Comparison of ENCODE assay signal across 11 cellular contexts in the genomic region with DNA sequence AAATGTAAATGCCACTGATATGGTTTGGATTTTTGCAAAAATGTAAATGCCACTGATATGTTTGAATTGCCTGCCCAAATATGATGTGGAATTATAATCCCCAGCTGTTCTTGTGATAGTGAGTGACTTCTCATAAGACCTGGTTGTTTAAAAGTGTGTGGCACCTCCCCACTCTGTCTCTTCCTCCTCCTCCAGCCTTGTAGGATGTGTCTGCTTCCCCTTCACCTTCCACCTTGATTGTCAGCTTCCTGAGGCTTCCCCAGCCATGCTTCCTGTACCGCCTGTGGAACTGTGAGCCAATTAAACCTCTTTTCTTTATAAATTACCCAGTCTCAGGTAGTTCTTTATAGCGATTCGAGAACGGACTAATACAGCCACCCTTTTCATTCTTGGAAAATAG. TPM values are rescaled to one million over a fixed set of nuclear protein-coding genes. Genes with fewer than 3 reads are reported as not detected.
DNase-seq lines count a peak whose midpoint lies in the region; ATAC-seq and TF ChIP-seq lines count a peak whose summit lies in the region.
"Had no signal": no experiment of that assay in that cellular context is flagged by ENCODE, and none has a peak within 500 bp of the region (broad histone marks: within the 10 kb centered on the region; RNA-seq: fewer than 3 reads in every experiment).

No MANE protein-coding gene starts in this region.

- DNase-seq in CD4-positive, CD25-positive, alpha-beta regulatory T cell = no peak
- no peak for DNase-seq in DND-41
- DNase-seq in activated B cell treated with CpG ODN at 0.5 μM for 24 hours = no peak
- no peak for DNase-seq in mesenchymal stem cell
- no peak for DNase-seq in Peyer's patch
- DNase-seq: effector memory CD4-positive, alpha-beta T cell; NCI-H226; spleen had no signal

- H3K4me2 ChIP-seq in DND-41 (ENCODE audit: insufficient read depth, low read length) (peak overlapping the region; percentile 70; the same call in 1 of the 2 replicates), mesenchymal stem cell (ENCODE audit: low read length, poor library complexity, severe bottlenecking) (no peak overlapping the region)

- no peaks in the 10 kb centered on the region for H3K27me3 ChIP-seq in CD4-positive, CD25-positive, alpha-beta regulatory T cell (ENCODE audit: control insufficient read depth, insufficient read depth, low read length)
- no peaks in the 10 kb centered on the region for H3K27me3 ChIP-seq in DND-41 (ENCODE audit: insufficient read depth, low read length, poor library complexity)
- H3K27me3 ChIP-seq in mesenchymal stem cell (ENCODE audit: control insufficient read depth in 1 of 2, insufficient read depth in 1 of 2, low read length in 2 of 2) = no peaks in the 10 kb centered on the region
- no peaks in the 10 kb centered on the region for H3K27me3 ChIP-seq in Peyer's patch
- H3K27me3 ChIP-seq: spleen had no signal

- no peak overlapping the region for H2BK5ac ChIP-seq in mesenchymal stem cell (ENCODE audit: low read depth, low read length, poor library complexity, severe bottlenecking)

- peaks cover 31% of the 10 kb centered on the region for H4K20me1 ChIP-seq in DND-41 (ENCODE audit: insufficient read depth, low read length)

- peak overlapping the region; percentile 89 for H3K27ac ChIP-seq in CD4-positive, CD25-positive, alpha-beta regulatory T cell (ENCODE audit: insufficient read depth, low read length, poor library complexity, severe bottlenecking)
- H3K27ac ChIP-seq in DND-41 (ENCODE audit: low read length) (peak overlapping the region; percentile 14), mesenchymal stem cell (ENCODE audit: low read length, poor library complexity, severe bottlenecking) (no peak overlapping the region), Peyer's patch (no peak overlapping the region)

- peak overlapping the region in 1 of 2 experiments; percentile 13 for H3K18ac ChIP-seq in mesenchymal stem cell (ENCODE audit: low read depth in 1 of 2, low read length in 2 of 2)

- no peaks in the 10 kb centered on the region for H3K79me1 ChIP-seq in mesenchymal stem cell (replicated peaks; ENCODE audit: low read length, poor library complexity, severe bottlenecking)

- no peak overlapping the region for H3K4me3 ChIP-seq in CD4-positive, CD25-positive, alpha-beta regulatory T cell (ENCODE audit: low read depth, low read length)
- H3K4me3 ChIP-seq in DND-41 (ENCODE audit: low read depth in 1 of 2, low read length in 2 of 2) (peak overlapping the region in 1 of 2 experiments; percentile 21; a peak in 1 of 4 replicates), mesenchymal stem cell (ENCODE audit: insufficient read depth in 1 of 2, low read depth in 1 of 2, low read length in 2 of 2) (no peak overlapping the region), Peyer's patch (no peak overlapping the region)

- TF ChIP-seq CTCF in DND-41 (IDR thresholded peaks at IDR 0.05; ENCODE audit: borderline replicate concordance, extremely low read depth, low read length, poor library complexity, severe bottlenecking) = no peak
- TF ChIP-seq CTCF in activated B cell treated with CpG ODN at 0.5 μM for 24 hours (IDR thresholded peaks at IDR 0.05) = no peak
- no peak for TF ChIP-seq CTCF in Peyer's patch (IDR thresholded peaks at IDR 0.05)

- no peak for ATAC-seq in CD4-positive, CD25-positive, alpha-beta regulatory T cell (ENCODE audit: low read depth in 2 of 2)
- no peak for ATAC-seq in DND-41 (ENCODE audit: insufficient read depth, low read depth)
- no peak for ATAC-seq in activated B cell treated with CpG ODN at 0.5 μM for 24 hours (ENCODE audit: low read depth)
- ATAC-seq in HG02981 (IDR thresholded peaks at IDR 0.05; ENCODE audit: unreplicated experiment) = no peak
- no peak for ATAC-seq in HG03135 (IDR thresholded peaks at IDR 0.05; ENCODE audit: unreplicated experiment)

- peak overlapping the region; percentile 57 to 82 (median 68) for H3K4me3 Mint-ChIP-seq in CD4-positive, CD25-positive, alpha-beta regulatory T cell
- H3K4me3 Mint-ChIP-seq in activated B cell treated with CpG ODN at 0.5 μM for 24 hours = peak overlapping the region; percentile 45

- no peak overlapping the region for H2AK5ac ChIP-seq in mesenchymal stem cell (ENCODE audit: low read length, severe bottlenecking)

- CTCF ChIA-PET in activated B cell treated with CpG ODN at 0.5 μM for 24 hours (lab: Charles Lee) = no interaction called here

- H3K27me3 Mint-ChIP-seq in CD4-positive, CD25-positive, alpha-beta regulatory T cell = no peaks in the 10 kb centered on the region
- H3K27me3 Mint-ChIP-seq in activated B cell treated with CpG ODN at 0.5 μM for 24 hours = no peaks in the 10 kb centered on the region

- no peak overlapping the region for H2AFZ ChIP-seq in DND-41 (ENCODE audit: low read depth, low read length)
- H2AFZ ChIP-seq in mesenchymal stem cell (ENCODE audit: low read depth, low read length) = no peak overlapping the region

- H2BK120ac ChIP-seq in mesenchymal stem cell (ENCODE audit: low read depth, low read length) = no peak overlapping the region

- H3K9me3 ChIP-seq in CD4-positive, CD25-positive, alpha-beta regulatory T cell (ENCODE audit: control insufficient read depth in 2 of 2, low read length in 2 of 2) = no peaks in the 10 kb centered on the region
- H3K9me3 ChIP-seq in DND-41 (ENCODE audit: insufficient read depth, low read length, severe bottlenecking) (no peaks in the 10 kb centered on the region), mesenchymal stem cell (ENCODE audit: control insufficient read depth, low read length) (no peaks in the 10 kb centered on the region), Peyer's patch (no peaks in the 10 kb centered on the region)
- H3K9me3 ChIP-seq: spleen, thoracic aorta had no signal

- H3K9ac ChIP-seq in DND-41 (ENCODE audit: low read depth, low read length) = peak overlapping the region; percentile 93
- H3K9ac ChIP-seq in mesenchymal stem cell (ENCODE audit: low read length) = no peak overlapping the region

- H3K14ac ChIP-seq in mesenchymal stem cell (ENCODE audit: low read length in 2 of 2) = no peak overlapping the region

- no peak overlapping the region for H2BK15ac ChIP-seq in mesenchymal stem cell (ENCODE audit: low read depth, poor library complexity, severe bottlenecking)

- POLR2A ChIA-PET in activated B cell treated with CpG ODN at 0.5 μM for 24 hours (lab: Charles Lee) = interaction anchor here (0.6 to 7.0 kb wide), 7 partner anchors 13 to 226 kb away, joined by 4 to 91 read pairs (median 18); partner anchors contain the start of genes BACH1, RWDD2B and USP16

- TF ChIP-seq POLR2A in Peyer's patch (IDR thresholded peaks at IDR 0.05) = no peak

- peaks cover 27 to 81% (median 42%) of the 10 kb centered on the region in 4 donors for H3K4me1 Mint-ChIP-seq in CD4-positive, CD25-positive, alpha-beta regulatory T cell
- peaks cover 68% of the 10 kb centered on the region for H3K4me1 Mint-ChIP-seq in activated B cell treated with CpG ODN at 0.5 μM for 24 hours

- intact Hi-C loops in activated B cell treated with CpG ODN at 0.5 μM for 24 hours (cut with micrococcal nuclease) = no loop called here

- peak overlapping the region in 2 of 3 donors; percentile 38 to 69 for H3K27ac Mint-ChIP-seq in CD4-positive, CD25-positive, alpha-beta regulatory T cell
- peak overlapping the region; percentile 52 for H3K27ac Mint-ChIP-seq in activated B cell treated with CpG ODN at 0.5 μM for 24 hours

- peaks cover 5% of the 10 kb centered on the region for H3K36me3 ChIP-seq in CD4-positive, CD25-positive, alpha-beta regulatory T cell (ENCODE audit: control insufficient read depth, insufficient read depth, low read length)
- H3K36me3 ChIP-seq in DND-41 (ENCODE audit: insufficient read depth, low read length) (peaks cover 22% of the 10 kb centered on the region), mesenchymal stem cell (ENCODE audit: control insufficient read depth in 1 of 2, insufficient read depth in 2 of 2, low read depth in 1 of 2, low read length in 2 of 2) (peaks cover 3 to 5% of the 10 kb centered on the region in 2 experiments), Peyer's patch (no peaks in the 10 kb centered on the region)
- H3K36me3 ChIP-seq: thoracic aorta had no signal

- H3K4ac ChIP-seq in mesenchymal stem cell (ENCODE audit: low read depth in 1 of 2, low read length in 2 of 2) = no peak overlapping the region

- no peak overlapping the region for H3K23ac ChIP-seq in mesenchymal stem cell (ENCODE audit: low read length in 2 of 2)

- H3K4me1 ChIP-seq in CD4-positive, CD25-positive, alpha-beta regulatory T cell (ENCODE audit: control insufficient read depth, insufficient read depth, low read length, poor library complexity, severe bottlenecking) = peaks cover 45% of the 10 kb centered on the region
- H3K4me1 ChIP-seq in DND-41 (ENCODE audit: insufficient read depth, low read length) (peaks cover 58% of the 10 kb centered on the region), mesenchymal stem cell (ENCODE audit: control insufficient read depth, insufficient read depth, low read depth, low read length) (peaks cover 7% of the 10 kb centered on the region), Peyer's patch (peaks cover 0 to 19% (median 15%) of the 10 kb centered on the region in 4 donors)

- peaks cover 0 to 2% (median 0%) of the 10 kb centered on the region in 7 donors for H3K9me3 Mint-ChIP-seq in CD4-positive, CD25-positive, alpha-beta regulatory T cell
- H3K9me3 Mint-ChIP-seq in activated B cell treated with CpG ODN at 0.5 μM for 24 hours = no peaks in the 10 kb centered on the region

- peaks cover 39% of the 10 kb centered on the region for H3K79me2 ChIP-seq in DND-41 (ENCODE audit: insufficient read depth, low read length)

- H3K36me3 Mint-ChIP-seq in CD4-positive, CD25-positive, alpha-beta regulatory T cell = peaks cover 14% of the 10 kb centered on the region
- H3K36me3 Mint-ChIP-seq in activated B cell treated with CpG ODN at 0.5 μM for 24 hours (ENCODE audit: low read depth) = peaks cover 23% of the 10 kb centered on the region

- H2BK12ac ChIP-seq in mesenchymal stem cell (ENCODE audit: low read length in 2 of 2) = no peak overlapping the region

- peak overlapping the region; percentile 75 for H4K8ac ChIP-seq in mesenchymal stem cell (ENCODE audit: low read length)

- H4K91ac ChIP-seq in mesenchymal stem cell (ENCODE audit: low read length) = no peak overlapping the region

- WGBS in mesenchymal stem cell = 100% methylated on average over 1 of the region's 4 CpGs

RNA-seq across cellular contexts. Expression of gene CCT8, which starts 1.3 kb away (rescaled TPM):
- 94.6 TPM for total RNA-seq in CD4-positive, CD25-positive, alpha-beta regulatory T cell
- polyA plus RNA-seq in CD4-positive, CD25-positive, alpha-beta regulatory T cell = 100 to 1,000 TPM; 134 to 165 (median 143) TPM
- total RNA-seq in activated B cell treated with CpG ODN at 0.5 μM for 24 hours = 170 and 179 TPM in 2 replicates
- 130 TPM for polyA plus RNA-seq in mesenchymal stem cell (2013, experiment 1 of 2)
- 133 TPM for polyA plus RNA-seq in mesenchymal stem cell (2013, experiment 2 of 2)
- total RNA-seq in Peyer's patch = 10 to 100 TPM; 53.7 to 93.3 (median 76.1) TPM

RNA-seq across cellular contexts. Expression of gene USP16, which starts 50.3 kb away (rescaled TPM):
- total RNA-seq in CD4-positive, CD25-positive, alpha-beta regulatory T cell = 72.8 TPM
- 10 to 100 TPM; 22.6 to 37.6 (median 29.7) TPM for polyA plus RNA-seq in CD4-positive, CD25-positive, alpha-beta regulatory T cell
- total RNA-seq in activated B cell treated with CpG ODN at 0.5 μM for 24 hours (53.2 and 54.6 TPM in 2 replicates), Peyer's patch (10 to 100 TPM; 28.3 to 49.5 (median 38.3) TPM)
- polyA plus RNA-seq in mesenchymal stem cell (2013, experiment 1 of 2) = 32.7 TPM
- polyA plus RNA-seq in mesenchymal stem cell (2013, experiment 2 of 2) = 33.3 TPM

RNA-seq across cellular contexts. Expression of gene RWDD2B, which starts 55.6 kb away (rescaled TPM):
- total RNA-seq in CD4-positive, CD25-positive, alpha-beta regulatory T cell = 3.7 TPM
- 10 to 100 TPM in 3 of 4 donors, 1 to 10 TPM in 1; 8.1 to 13.6 (median 12.0) TPM for polyA plus RNA-seq in CD4-positive, CD25-positive, alpha-beta regulatory T cell
- total RNA-seq in activated B cell treated with CpG ODN at 0.5 μM for 24 hours = 11.1 and 11.9 TPM in 2 replicates
- 12.0 TPM for polyA plus RNA-seq in mesenchymal stem cell (2013, experiment 1 of 2)
- polyA plus RNA-seq in mesenchymal stem cell (2013, experiment 2 of 2) = 12.3 TPM
- total RNA-seq in Peyer's patch = 10 to 100 TPM in 1 of 4 donors, 1 to 10 TPM in 3; 3.7 to 11.6 (median 8.2) TPM

RNA-seq across cellular contexts. Expression of gene MAP3K7CL, which starts 55.7 kb away (rescaled TPM):
- total RNA-seq in CD4-positive, CD25-positive, alpha-beta regulatory T cell = 24.6 TPM
- 1 to 10 TPM; 5.4 to 9.2 (median 6.2) TPM for polyA plus RNA-seq in CD4-positive, CD25-positive, alpha-beta regulatory T cell
- total RNA-seq in activated B cell treated with CpG ODN at 0.5 μM for 24 hours (7.9 and 11.4 TPM in 2 replicates), Peyer's patch (10 to 100 TPM in 1 of 4 donors, 1 to 10 TPM in 3; 4.9 to 17.3 (median 6.6) TPM)
- 16.6 TPM for polyA plus RNA-seq in mesenchymal stem cell (2013, experiment 1 of 2)
- 16.7 TPM for polyA plus RNA-seq in mesenchymal stem cell (2013, experiment 2 of 2)

Comparison
In these comparisons a context has a peak if more than half of its experiments do, and no peak if none do; other contexts are left out.
1. H3K27ac ChIP-seq: peak in CD4-positive, CD25-positive, alpha-beta regulatory T cell (single experiment) and DND-41 (single experiment); none in mesenchymal stem cell (single experiment) and Peyer's patch (0 of 4).